12 cellular contexts compared by ENCODE assay signal in genomic region chr17:45873728-45874127, GRCh38. TPM values are rescaled to one million over a fixed set of nuclear protein-coding genes. Genes with fewer than 3 reads are reported as not detected.
DNase-seq lines count a peak whose midpoint lies in the region; ATAC-seq and TF ChIP-seq lines count a peak whose summit lies in the region.
"Had no signal": no experiment of that assay in that cellular context is flagged by ENCODE, and none has a peak within 500 bp of the region (broad histone marks: within the 10 kb centered on the region; RNA-seq: fewer than 3 reads in every experiment).

No MANE protein-coding gene starts in this region.

- TF ChIP-seq CTCF in epithelial cell of esophagus (IDR thresholded peaks at IDR 0.05; ENCODE audit: insufficient read depth, low read depth, low read length, missing control alignments) (no peak), type B pancreatic cell (conservative IDR thresholded peaks at IDR 0.05) (no peak)

- H3K9me3 Mint-ChIP-seq in activated CD4-positive, alpha-beta T cell treated with anti-CD3 and anti-CD28 coated beads for 36 hours (ENCODE audit: low read depth), result no peaks in the 10 kb centered on the region
- no peaks in the 10 kb centered on the region for H3K9me3 Mint-ChIP-seq in type B pancreatic cell

- intact Hi-C loops in activated CD4-positive, alpha-beta T cell treated with anti-CD3 and anti-CD28 coated beads for 36 hours (cut with DNase I, micrococcal nuclease), result no loop called here

- ATAC-seq in activated CD4-positive, alpha-beta T cell treated with anti-CD3 and anti-CD28 coated beads for 36 hours, result peak; percentile 96
- ATAC-seq: gastrocnemius medialis, Right ventricle myocardium inferior had no signal

- H3K4me3 ChIP-seq in epithelial cell of esophagus (ENCODE audit: low read length), result no peak overlapping the region
- H3K4me3 ChIP-seq: gastrocnemius medialis, lung had no signal

- CTCF ChIA-PET in activated CD4-positive, alpha-beta T cell treated with anti-CD3 and anti-CD28 coated beads for 36 hours (lab: Charles Lee), result interaction anchor here (0.5 to 1.5 kb wide), 3 partner anchors 16 to 42 kb away, joined by 4 read pairs; partner anchors contain the start of gene MAPT

- H3K27me3 Mint-ChIP-seq in activated CD4-positive, alpha-beta T cell treated with anti-CD3 and anti-CD28 coated beads for 36 hours, result no peaks in the 10 kb centered on the region
- peaks cover 34% of the 10 kb centered on the region for H3K27me3 Mint-ChIP-seq in type B pancreatic cell

- peaks cover 16% of the 10 kb centered on the region for H3K4me1 Mint-ChIP-seq in activated CD4-positive, alpha-beta T cell treated with anti-CD3 and anti-CD28 coated beads for 36 hours
- H3K4me1 Mint-ChIP-seq in type B pancreatic cell (ENCODE audit: unreplicated experiment), result peaks cover 16% of the 10 kb centered on the region

- POLR2A ChIA-PET in activated CD4-positive, alpha-beta T cell treated with anti-CD3 and anti-CD28 coated beads for 36 hours (lab: Charles Lee), result no interaction called here

- H3K36me3 Mint-ChIP-seq in activated CD4-positive, alpha-beta T cell treated with anti-CD3 and anti-CD28 coated beads for 36 hours (ENCODE audit: low read depth), result no peaks in the 10 kb centered on the region
- H3K36me3 Mint-ChIP-seq in type B pancreatic cell, result no peaks in the 10 kb centered on the region

- no peak overlapping the region for H3K27ac Mint-ChIP-seq in activated CD4-positive, alpha-beta T cell treated with anti-CD3 and anti-CD28 coated beads for 36 hours
- peak overlapping the region; percentile 78 for H3K27ac Mint-ChIP-seq in type B pancreatic cell

- H3K4me3 Mint-ChIP-seq in activated CD4-positive, alpha-beta T cell treated with anti-CD3 and anti-CD28 coated beads for 36 hours, result no peak overlapping the region
- H3K4me3 Mint-ChIP-seq in type B pancreatic cell, result peak overlapping the region; percentile 70

- peak; percentile 46 for DNase-seq in activated naive CD4-positive, alpha-beta T cell treated with Interleukin-2 at 50 U/mL for 16 hours
- no peak for DNase-seq in activated naive CD4-positive, alpha-beta T cell (lab: John Stamatoyannopoulos, UW)
- DNase-seq in activated CD4-positive, alpha-beta T cell treated with anti-CD3 and anti-CD28 coated beads for 36 hours, result peak; percentile 54
- DNase-seq in epithelial cell of esophagus (ENCODE audit: low read depth) (peak; percentile 59), type B pancreatic cell (ENCODE audit: extremely low spot score, unreplicated experiment) (no peak), ecto neural progenitor cell (ENCODE audit: low spot score) (no peak), NCI-H524 treated with DMSO at 0.1 percent for 48 hours (lab: John Stamatoyannopoulos, UW) (no peak)
- no peak for DNase-seq in NK-92 treated with Interleukin-12 subunit alpha and Interleukin-12 subunit beta, amount 100 ng/mL, for 24 hours (lab: John Stamatoyannopoulos, UW)
- DNase-seq: gastrocnemius medialis, NCI-H2107 had no signal

RNA-seq across cellular contexts. Expression of gene MAPT, which starts 20.6 kb away (rescaled TPM):
- total RNA-seq in activated CD4-positive, alpha-beta T cell treated with anti-CD3 and anti-CD28 coated beads for 36 hours, result 1 to 10 TPM in 1 of 2 experiments, under 1 TPM in 1; 0.75 to 1.7 TPM
- total RNA-seq in type B pancreatic cell (ENCODE audit: low replicate concordance), result 3.5 and 4.5 TPM in 2 replicates

RNA-seq across cellular contexts. Expression of gene SPPL2C, which starts 29.0 kb away (rescaled TPM):
- total RNA-seq in activated CD4-positive, alpha-beta T cell treated with anti-CD3 and anti-CD28 coated beads for 36 hours, result not detected
- total RNA-seq in type B pancreatic cell (ENCODE audit: low replicate concordance), result not detected in 2 replicates
- total RNA-seq: gastrocnemius medialis, lung, Right ventricle myocardium inferior had no signal

Comparison
In these comparisons a context has a peak if more than half of its experiments do, and no peak if none do; other contexts are left out.
1. DNase-seq: peak in activated naive CD4-positive, alpha-beta T cell treated with Interleukin-2 at 50 U/mL for 16 hours (single experiment), activated CD4-positive, alpha-beta T cell treated with anti-CD3 and anti-CD28 coated beads for 36 hours (single experiment) and epithelial cell of esophagus (single experiment); none in activated naive CD4-positive, alpha-beta T cell (0 of 4), type B pancreatic cell (single experiment), ecto neural progenitor cell (single experiment), NK-92 treated with Interleukin-12 subunit alpha and Interleukin-12 subunit beta, amount 100 ng/mL, for 24 hours (single experiment) and NCI-H524 treated with DMSO at 0.1 percent for 48 hours (single experiment).